ENCODE assay signal across 28 cellular contexts in genomic region chr22:23883658-23884057, GRCh38. TPM values are rescaled to one million over a fixed set of nuclear protein-coding genes. Genes with fewer than 3 reads are reported as not detected.
"Had no signal": no experiment of that assay in that cellular context is flagged by ENCODE, and none has a peak within 500 bp of the region (broad histone marks: within the 10 kb centered on the region; RNA-seq: fewer than 3 reads in every experiment).

No MANE protein-coding gene starts in this region.

- H3K36me3 ChIP-seq: adrenal gland, gastrocnemius medialis had no signal

- FAIRE-seq: colon had no signal

- H3K4me3 ChIP-seq: adrenal gland, body of pancreas, esophagus muscularis mucosa, gastrocnemius medialis had no signal

- H3K9me3 ChIP-seq: adrenal gland, body of pancreas, esophagus muscularis mucosa, gastrocnemius medialis had no signal

- H3K4me1 Mint-ChIP-seq: activated CD4-positive, alpha-beta memory T cell treated with anti-CD3 and anti-CD28 coated beads, Interleukin-2, amount 10 ng/mL, durations not matched to agents 7 days and 5 days; activated CD4-positive, alpha-beta T cell treated with anti-CD3 and anti-CD28 coated beads, Interleukin-2, amount 10 ng/mL, durations not matched to agents 7 days and 5 days; activated naive CD4-positive, alpha-beta T cell treated with anti-CD3 and anti-CD28 coated beads, Interleukin-2, amount 50 U/mL, for 24 hours; activated naive CD8-positive, alpha-beta T cell treated with anti-CD3 and anti-CD28 coated beads for 36 hours; activated naive CD8-positive, alpha-beta T cell treated with anti-CD3 and anti-CD28 coated beads, Interleukin-2, amount 50 U/mL, for 24 hours; WTC11 had no signal

- ATAC-seq: activated naive CD8-positive, alpha-beta T cell treated with anti-CD3 and anti-CD28 coated beads, Interleukin-2, amount 50 U/mL, for 24 hours; activated T-cell treated with anti-CD3 and anti-CD28 coated beads, Interleukin-2, amount 50 U/mL, for 72 hours; body of pancreas; effector memory CD8-positive, alpha-beta T cell; foreskin keratinocyte; gastrocnemius medialis; WTC11 had no signal

- H3K36me3 Mint-ChIP-seq: activated naive CD8-positive, alpha-beta T cell treated with anti-CD3 and anti-CD28 coated beads for 36 hours had no signal

- H3K27me3 ChIP-seq: adrenal gland, body of pancreas, esophagus muscularis mucosa, foreskin keratinocyte, gastrocnemius medialis had no signal

- DNase-seq: activated CD4-positive, alpha-beta memory T cell treated with anti-CD3 and anti-CD28 coated beads, Interleukin-2, amount 10 ng/mL, durations not matched to agents 7 days and 5 days; activated CD4-positive, alpha-beta T cell treated with anti-CD3 and anti-CD28 coated beads for 1 hour; activated CD4-positive, alpha-beta T cell treated with anti-CD3 and anti-CD28 coated beads for 4 hours; activated CD4-positive, alpha-beta T cell treated with anti-CD3 and anti-CD28 coated beads, Interleukin-2, amount 10 ng/mL, durations not matched to agents 7 days and 5 days; activated CD4-positive, alpha-beta T cell treated with anti-CD3 and anti-CD28 coated beads, Interleukin-2, amount 50 U/mL, for 4 hours; activated CD8-positive, alpha-beta memory T cell treated with anti-CD3 and anti-CD28 coated beads, Interleukin-2, amount 50 U/mL, for 48 hours; activated naive CD4-positive, alpha-beta T cell treated with anti-CD3 and anti-CD28 coated beads for 36 hours; activated naive CD8-positive, alpha-beta T cell treated with anti-CD3 and anti-CD28 coated beads for 36 hours; activated naive CD8-positive, alpha-beta T cell treated with anti-CD3 and anti-CD28 coated beads, Interleukin-2, amount 50 U/mL, for 24 hours; activated T-cell treated with anti-CD3 and anti-CD28 coated beads for 4 hours; activated T-cell treated with anti-CD3 and anti-CD28 coated beads, Interleukin-2, amount 50 U/mL, for 24 hours; activated T-cell treated with anti-CD3 and anti-CD28 coated beads, Interleukin-2, amount 50 U/mL, for 72 hours; adrenal gland; amygdala; aorta; body of pancreas; cortex of kidney; dermis blood vessel endothelial cell; effector CD4-positive, alpha-beta T cell; effector memory CD8-positive, alpha-beta T cell; erythroblast; foreskin keratinocyte; gastrocnemius medialis; T-helper 2 cell had no signal

- H3K27ac Mint-ChIP-seq: activated CD4-positive, alpha-beta memory T cell treated with anti-CD3 and anti-CD28 coated beads, Interleukin-2, amount 10 ng/mL, durations not matched to agents 7 days and 5 days; activated CD4-positive, alpha-beta T cell treated with anti-CD3 and anti-CD28 coated beads, Interleukin-2, amount 10 ng/mL, durations not matched to agents 7 days and 5 days; activated naive CD4-positive, alpha-beta T cell treated with anti-CD3 and anti-CD28 coated beads for 36 hours; activated naive CD4-positive, alpha-beta T cell treated with anti-CD3 and anti-CD28 coated beads, Interleukin-2, amount 50 U/mL, for 24 hours; activated naive CD8-positive, alpha-beta T cell treated with anti-CD3 and anti-CD28 coated beads for 36 hours; activated naive CD8-positive, alpha-beta T cell treated with anti-CD3 and anti-CD28 coated beads, Interleukin-2, amount 50 U/mL, for 24 hours; activated T-cell treated with anti-CD3 and anti-CD28 coated beads, Interleukin-2, amount 50 U/mL, for 24 hours; activated T-cell treated with anti-CD3 and anti-CD28 coated beads, Interleukin-2, amount 50 U/mL, for 72 hours; effector memory CD8-positive, alpha-beta T cell; WTC11 had no signal

- H3K4me3 Mint-ChIP-seq: activated CD4-positive, alpha-beta memory T cell treated with anti-CD3 and anti-CD28 coated beads, Interleukin-2, amount 10 ng/mL, durations not matched to agents 7 days and 5 days; activated CD4-positive, alpha-beta T cell treated with anti-CD3 and anti-CD28 coated beads, Interleukin-2, amount 10 ng/mL, durations not matched to agents 7 days and 5 days; activated naive CD4-positive, alpha-beta T cell treated with anti-CD3 and anti-CD28 coated beads for 36 hours; activated naive CD4-positive, alpha-beta T cell treated with anti-CD3 and anti-CD28 coated beads, Interleukin-2, amount 50 U/mL, for 24 hours; activated naive CD8-positive, alpha-beta T cell treated with anti-CD3 and anti-CD28 coated beads for 36 hours; activated naive CD8-positive, alpha-beta T cell treated with anti-CD3 and anti-CD28 coated beads, Interleukin-2, amount 50 U/mL, for 24 hours; activated T-cell treated with anti-CD3 and anti-CD28 coated beads, Interleukin-2, amount 50 U/mL, for 24 hours; activated T-cell treated with anti-CD3 and anti-CD28 coated beads, Interleukin-2, amount 50 U/mL, for 72 hours; effector memory CD8-positive, alpha-beta T cell; WTC11 had no signal

- H3K9me3 Mint-ChIP-seq: activated CD4-positive, alpha-beta memory T cell treated with anti-CD3 and anti-CD28 coated beads, Interleukin-2, amount 10 ng/mL, durations not matched to agents 7 days and 5 days; activated CD4-positive, alpha-beta T cell treated with anti-CD3 and anti-CD28 coated beads, Interleukin-2, amount 10 ng/mL, durations not matched to agents 7 days and 5 days; activated naive CD4-positive, alpha-beta T cell treated with anti-CD3 and anti-CD28 coated beads for 36 hours; activated naive CD4-positive, alpha-beta T cell treated with anti-CD3 and anti-CD28 coated beads, Interleukin-2, amount 50 U/mL, for 24 hours; activated naive CD8-positive, alpha-beta T cell treated with anti-CD3 and anti-CD28 coated beads for 36 hours; activated naive CD8-positive, alpha-beta T cell treated with anti-CD3 and anti-CD28 coated beads, Interleukin-2, amount 50 U/mL, for 24 hours; activated T-cell treated with anti-CD3 and anti-CD28 coated beads, Interleukin-2, amount 50 U/mL, for 24 hours; activated T-cell treated with anti-CD3 and anti-CD28 coated beads, Interleukin-2, amount 50 U/mL, for 72 hours; effector memory CD8-positive, alpha-beta T cell; WTC11 had no signal

- H3K27ac ChIP-seq: adrenal gland, body of pancreas, esophagus muscularis mucosa, foreskin keratinocyte, gastrocnemius medialis had no signal

- H3K27me3 Mint-ChIP-seq: activated CD4-positive, alpha-beta memory T cell treated with anti-CD3 and anti-CD28 coated beads, Interleukin-2, amount 10 ng/mL, durations not matched to agents 7 days and 5 days; activated CD4-positive, alpha-beta T cell treated with anti-CD3 and anti-CD28 coated beads, Interleukin-2, amount 10 ng/mL, durations not matched to agents 7 days and 5 days; activated naive CD4-positive, alpha-beta T cell treated with anti-CD3 and anti-CD28 coated beads, Interleukin-2, amount 50 U/mL, for 24 hours; activated naive CD8-positive, alpha-beta T cell treated with anti-CD3 and anti-CD28 coated beads for 36 hours; activated naive CD8-positive, alpha-beta T cell treated with anti-CD3 and anti-CD28 coated beads, Interleukin-2, amount 50 U/mL, for 24 hours; activated T-cell treated with anti-CD3 and anti-CD28 coated beads, Interleukin-2, amount 50 U/mL, for 24 hours; effector memory CD8-positive, alpha-beta T cell had no signal

RNA-seq across cellular contexts. Expression of gene DERL3, which starts 44.9 kb away (rescaled TPM):
- total RNA-seq: esophagus muscularis mucosa had no signal
